ENCODE assay signal across 15 cellular contexts in genomic region chr10:3236644-3237043, GRCh38.
A peak's percentile ranks its signal among the peaks of the same experiment; 100 is the strongest.
DNase-seq lines count a peak whose midpoint lies in the region; ATAC-seq, FAIRE-seq and TF ChIP-seq lines count a peak whose summit lies in the region.
"Had no signal": no experiment of that assay in that cellular context is flagged by ENCODE, and none has a peak within 500 bp of the region (broad histone marks: within the 10 kb centered on the region; RNA-seq: fewer than 3 reads in every experiment).

No MANE protein-coding gene starts in this region.

- peak overlapping the region; percentile 34 for H3K9ac ChIP-seq in neural cell (ENCODE audit: low read length)
- H3K9ac ChIP-seq: BLaER1 treated with 17β-estradiol and CSF1 and Interleukin-3, amounts not matched to agents 10 nM and 100 nM had no signal

- FAIRE-seq in RCC 7860 (lab: Jason Lieb, UNC), result no peak
- FAIRE-seq: H1 had no signal

- peaks cover 7% of the 10 kb centered on the region for H3K27me3 Mint-ChIP-seq in activated naive CD4-positive, alpha-beta T cell treated with anti-CD3 and anti-CD28 coated beads, Interleukin-2, amount 50 U/mL, for 24 hours

- no peak for DNase-seq in activated naive CD4-positive, alpha-beta T cell treated with anti-CD3 and anti-CD28 coated beads, Interleukin-2, amount 50 U/mL, for 16 hours
- peak; percentile 42 for DNase-seq in retina
- no peak for DNase-seq in activated gamma-delta T cell (lab: John Stamatoyannopoulos, UW)
- DNase-seq in RCC 7860 (ENCODE audit: low spot score), result no peak
- DNase-seq: ACHN; Calu3; CD4-positive, alpha-beta T cell; DMS 273 treated with DMSO at 0.1 percent for 48 hours; HCEC 1CT had no signal

- no peak for TF ChIP-seq RAD21 in neural cell (conservative IDR thresholded peaks at IDR 0.05)

- no peaks in the 10 kb centered on the region for H3K9me3 Mint-ChIP-seq in activated naive CD4-positive, alpha-beta T cell treated with anti-CD3 and anti-CD28 coated beads, Interleukin-2, amount 50 U/mL, for 24 hours
- H3K9me3 Mint-ChIP-seq: CD4-positive, alpha-beta T cell had no signal

- no peaks in the 10 kb centered on the region for H3K79me2 ChIP-seq in neural cell (replicated peaks; ENCODE audit: insufficient read depth, low read length)

- no peaks in the 10 kb centered on the region for H3K36me3 ChIP-seq in neural cell (ENCODE audit: insufficient read depth, low read length)
- H3K36me3 ChIP-seq: BLaER1 treated with 17β-estradiol and CSF1 and Interleukin-3, amounts not matched to agents 10 nM and 100 nM had no signal

- no peak for ATAC-seq in HG03108 (IDR thresholded peaks at IDR 0.05; ENCODE audit: unreplicated experiment)

- H3K36me3 Mint-ChIP-seq in activated naive CD4-positive, alpha-beta T cell treated with anti-CD3 and anti-CD28 coated beads, Interleukin-2, amount 50 U/mL, for 24 hours, result no peaks in the 10 kb centered on the region

- no peak overlapping the region for H3K4me2 ChIP-seq in neural cell (ENCODE audit: low read length)
- H3K4me2 ChIP-seq: BLaER1 treated with 17β-estradiol and CSF1 and Interleukin-3, amounts not matched to agents 10 nM and 100 nM had no signal

- H3K4me3 ChIP-seq in neural cell (ENCODE audit: low read length), result no peak overlapping the region
- H3K4me3 ChIP-seq: BLaER1 treated with 17β-estradiol and CSF1 and Interleukin-3, amounts not matched to agents 10 nM and 100 nM had no signal

- no peaks in the 10 kb centered on the region for H3K9me3 ChIP-seq in neural cell (ENCODE audit: low read length)

- peak overlapping the region; percentile 48 for H3K27ac ChIP-seq in neural cell (ENCODE audit: low read length)
- H3K27ac ChIP-seq: BLaER1 treated with 17β-estradiol and CSF1 and Interleukin-3, amounts not matched to agents 10 nM and 100 nM; HL-60 had no signal

- peak overlapping the region; percentile 30 for H3K27ac Mint-ChIP-seq in activated naive CD4-positive, alpha-beta T cell treated with anti-CD3 and anti-CD28 coated beads, Interleukin-2, amount 50 U/mL, for 24 hours
- H3K27ac Mint-ChIP-seq: CD4-positive, alpha-beta T cell had no signal

- no peaks in the 10 kb centered on the region for H3F3A ChIP-seq in neural cell (ENCODE audit: insufficient read depth, low read length, poor library complexity, severe bottlenecking)

- TF ChIP-seq EP300 in neural cell (conservative IDR thresholded peaks at IDR 0.05; ENCODE audit: poor library complexity, severe bottlenecking), result no peak

- H3K9me2 ChIP-seq in neural cell (ENCODE audit: insufficient read depth, low read length), result no peaks in the 10 kb centered on the region

- no peak overlapping the region for H3K4me3 Mint-ChIP-seq in activated naive CD4-positive, alpha-beta T cell treated with anti-CD3 and anti-CD28 coated beads, Interleukin-2, amount 50 U/mL, for 24 hours
- H3K4me3 Mint-ChIP-seq: CD4-positive, alpha-beta T cell had no signal

- no peaks in the 10 kb centered on the region for H4K20me1 ChIP-seq in neural cell (ENCODE audit: insufficient read depth)

- H3K4me1 Mint-ChIP-seq in activated naive CD4-positive, alpha-beta T cell treated with anti-CD3 and anti-CD28 coated beads, Interleukin-2, amount 50 U/mL, for 24 hours, result no peaks in the 10 kb centered on the region

- no peak for TF ChIP-seq CTCF in neural cell (IDR thresholded peaks at IDR 0.05; ENCODE audit: poor library complexity, severe bottlenecking)

- H3K27me3 ChIP-seq in neural cell (ENCODE audit: insufficient read depth, low read depth, low read length), result no peaks in the 10 kb centered on the region

- H2AFZ ChIP-seq in neural cell (ENCODE audit: low read depth, low read length), result no peak overlapping the region

TF ChIP-seq in neural cell, 6 proteins besides CTCF, POLR2A, EP300 and RAD21:
- no peak for TF ChIP-seq REST (IDR thresholded peaks at IDR 0.05; ENCODE audit: borderline replicate concordance)
- TF ChIP-seq MXI1 (conservative IDR thresholded peaks at IDR 0.05; ENCODE audit: poor library complexity, severe bottlenecking), result no peak
- TF ChIP-seq POLR2AphosphoS5 (IDR thresholded peaks at IDR 0.05), result no peak
- TF ChIP-seq SMC3 (conservative IDR thresholded peaks at IDR 0.05; ENCODE audit: poor library complexity), result no peak
- no peak for TF ChIP-seq TAF1 (IDR thresholded peaks at IDR 0.05; ENCODE audit: low read depth)
- no peak for TF ChIP-seq EZH2 (IDR thresholded peaks at IDR 0.05; ENCODE audit: borderline replicate concordance, insufficient read depth, low read length, poor library complexity, severe bottlenecking)
